Comparison of ENCODE assay signal across 1 cellular context in the genomic region with DNA sequence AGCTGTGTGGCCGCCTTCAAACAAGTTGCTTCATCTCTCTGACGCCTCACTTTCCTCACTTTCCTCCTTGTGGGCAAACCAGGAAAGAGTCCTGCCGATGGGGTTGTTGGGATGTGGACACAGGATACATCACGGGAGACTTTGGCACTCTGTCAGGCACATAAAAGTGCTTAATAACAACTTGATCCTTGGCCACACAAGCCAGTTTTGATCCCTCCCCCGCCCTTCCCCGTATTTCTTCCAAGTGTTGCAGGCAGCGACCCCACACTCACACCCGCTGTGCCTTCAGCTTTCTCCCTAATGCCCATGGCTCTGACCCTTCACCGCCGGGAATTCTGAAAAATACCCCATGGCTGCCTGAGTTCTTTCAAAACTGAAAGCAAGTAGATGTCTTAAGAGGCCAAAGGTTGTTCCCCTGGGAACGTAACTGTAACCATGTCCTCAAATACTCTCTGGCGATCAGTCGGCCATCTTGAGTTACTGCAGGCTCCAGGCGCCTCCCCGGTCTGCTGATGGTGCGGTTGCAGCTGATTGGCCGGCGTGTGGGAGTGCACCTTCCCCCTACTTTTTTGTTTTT.
TF ChIP-seq lines count a peak whose summit lies in the region.

No MANE protein-coding gene starts in this region.

TF ChIP-seq in HCT116, 20 proteins besides CTCF, POLR2A, EP300 and RAD21 (continued from another document):
- TF ChIP-seq POLR2AphosphoS5 (IDR thresholded peaks at IDR 0.05; ENCODE audit: low read depth, low read length) (no peak), FOSL1 (IDR thresholded peaks at IDR 0.05; ENCODE audit: low read depth) (no peak), EZH2phosphoT487 (IDR thresholded peaks at IDR 0.05; ENCODE audit: borderline replicate concordance) (no peak), SIN3A (IDR thresholded peaks at IDR 0.05; ENCODE audit: low read depth) (no peak)
TF ChIP-seq in HCT116: peak in this region for 0.
